ENCODE assay signal across 19 cellular contexts in the genomic region with DNA sequence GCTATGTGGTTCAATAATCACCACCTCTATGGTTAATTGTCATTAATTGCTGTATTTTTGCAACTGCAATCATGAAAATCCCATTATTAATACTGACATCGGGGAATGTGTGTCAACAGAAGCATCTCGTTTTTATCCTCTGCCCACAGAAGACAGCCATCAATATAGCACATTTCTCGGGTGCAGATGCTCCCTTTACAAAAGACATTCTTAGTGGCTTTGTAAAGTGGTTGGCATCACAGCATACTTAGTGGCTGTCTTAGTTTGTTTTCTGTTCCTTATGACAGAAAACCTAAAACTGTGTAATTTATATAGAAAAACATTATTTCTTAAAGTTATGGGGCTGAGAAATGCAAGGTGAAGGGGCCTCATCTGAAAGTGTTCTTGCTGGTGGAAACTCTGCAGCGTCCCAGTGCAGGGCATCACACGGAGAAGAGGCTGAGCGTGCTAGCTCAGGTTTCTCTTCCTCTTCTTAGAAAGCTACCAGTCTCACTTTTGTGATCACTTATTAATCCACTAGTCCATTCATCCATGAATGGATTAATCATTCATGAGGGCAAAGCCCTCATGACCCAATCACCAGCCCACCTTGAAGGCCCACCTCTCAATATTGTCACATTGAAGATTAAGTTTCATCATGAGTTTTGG.
A peak's percentile ranks its signal among the peaks of the same experiment; 100 is the strongest.
DNase-seq lines count a peak whose midpoint lies in the region; ATAC-seq lines count a peak whose summit lies in the region.
"Had no signal": no experiment of that assay in that cellular context is flagged by ENCODE, and none has a peak within 500 bp of the region (broad histone marks: within the 10 kb centered on the region; RNA-seq: fewer than 3 reads in every experiment).

No MANE protein-coding gene starts in this region.

- ATAC-seq in GM18870 (IDR thresholded peaks at IDR 0.05; ENCODE audit: unreplicated experiment) (peak; percentile 66), HG02642 (IDR thresholded peaks at IDR 0.05; ENCODE audit: poor library complexity, unreplicated experiment) (peak; percentile 82), HG03196 (IDR thresholded peaks at IDR 0.05; ENCODE audit: unreplicated experiment) (peak; percentile 62), HG02870 (IDR thresholded peaks at IDR 0.05; ENCODE audit: unreplicated experiment) (no peak), HG03469 (IDR thresholded peaks at IDR 0.05; ENCODE audit: unreplicated experiment) (no peak), HG03520 (IDR thresholded peaks at IDR 0.05; ENCODE audit: unreplicated experiment) (no peak)
- ATAC-seq: HCT116; HepG2; left cardiac atrium; stimulated activated effector memory CD8-positive, alpha-beta T cell treated with anti-CD3 and anti-CD28 coated beads, Interleukin-12 subunit alpha, Interleukin-12 subunit beta, amount 100 ng/mL, for 72 hours had no signal

- DNase-seq in kidney tubule cell (ENCODE audit: low spot score) (peak; percentile 60), T-helper 2 cell (no peak)
- DNase-seq: activated CD4-positive, alpha-beta T cell treated with anti-CD3 and anti-CD28 coated beads, Interleukin-2, amount 10 ng/mL, durations not matched to agents 7 days and 5 days; activated naive CD4-positive, alpha-beta T cell treated with anti-CD3 and anti-CD28 coated beads, Interleukin-2, amount 10 ng/mL, durations not matched to agents 7 days and 5 days; activated T-cell treated with anti-CD3 and anti-CD28 coated beads for 4 hours; foreskin fibroblast; left cardiac atrium; MG63; midbrain; thyroid gland had no signal

Comparison
In these comparisons a context has a peak if more than half of its experiments do, and no peak if none do; other contexts are left out.
1. ATAC-seq: peak in GM18870 (single experiment), HG02642 (single experiment) and HG03196 (single experiment); none in HG02870 (single experiment), HG03469 (single experiment) and HG03520 (single experiment).